In the genomic region with DNA sequence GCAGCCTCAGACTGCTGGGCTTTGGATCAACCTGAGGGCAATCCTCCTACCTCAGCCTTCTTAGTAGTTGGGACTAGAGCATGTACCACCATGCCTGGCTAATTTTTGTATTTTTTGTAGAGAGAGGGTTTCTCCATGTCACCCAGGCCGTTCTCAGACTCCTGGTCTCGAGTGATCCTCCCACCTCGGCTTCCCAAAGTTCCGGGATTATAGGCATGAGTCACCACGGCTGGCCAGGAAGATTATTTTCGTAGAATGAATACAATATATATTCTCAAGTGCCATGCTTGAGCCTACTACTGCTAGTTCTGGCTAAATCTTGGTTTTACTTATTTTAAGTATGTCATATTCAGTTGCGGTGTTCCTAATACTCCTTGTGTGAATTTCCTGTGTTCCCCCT, we compare ENCODE assay signal across 23 cellular contexts.
"Had no signal": no experiment of that assay in that cellular context is flagged by ENCODE, and none has a peak within 500 bp of the region (broad histone marks: within the 10 kb centered on the region; RNA-seq: fewer than 3 reads in every experiment).

No MANE protein-coding gene starts in this region.

- H3K27ac ChIP-seq: body of pancreas, coronary artery, gastrocnemius medialis, heart right ventricle, parathyroid adenoma, upper lobe of left lung had no signal

- H3K27ac Mint-ChIP-seq: activated CD4-positive, alpha-beta T cell treated with anti-CD3 and anti-CD28 coated beads, Interleukin-2, amount 10 ng/mL, durations not matched to agents 24 days and 14 days; activated CD8-positive, alpha-beta T cell treated with anti-CD3 and anti-CD28 coated beads, Interleukin-2, amount 10 ng/mL, durations not matched to agents 7 days and 5 days; activated naive CD4-positive, alpha-beta T cell treated with anti-CD3 and anti-CD28 coated beads, Interleukin-2, amount 50 U/mL, for 72 hours; effector memory CD8-positive, alpha-beta T cell; naive thymus-derived CD4-positive, alpha-beta T cell had no signal

- H3K27me3 ChIP-seq: body of pancreas, gastrocnemius medialis, heart right ventricle, upper lobe of left lung had no signal

- ATAC-seq: activated CD8-positive, alpha-beta T cell treated with anti-CD3 and anti-CD28 coated beads, Interleukin-2, amount 10 ng/mL, durations not matched to agents 7 days and 5 days; activated naive CD4-positive, alpha-beta T cell treated with anti-CD3 and anti-CD28 coated beads, Interleukin-2, amount 50 U/mL, for 72 hours; body of pancreas; effector memory CD8-positive, alpha-beta T cell; gastrocnemius medialis; heart right ventricle; mucosa of descending colon; naive thymus-derived CD4-positive, alpha-beta T cell had no signal

- H3K79me2 ChIP-seq: parathyroid adenoma had no signal

- H3K36me3 Mint-ChIP-seq: activated naive CD4-positive, alpha-beta T cell treated with anti-CD3 and anti-CD28 coated beads, Interleukin-2, amount 50 U/mL, for 72 hours; naive thymus-derived CD4-positive, alpha-beta T cell had no signal

- DNase-seq: activated CD4-positive, alpha-beta T cell treated with anti-CD3 and anti-CD28 coated beads, Interleukin-2, amount 10 ng/mL, durations not matched to agents 24 days and 14 days; activated CD4-positive, CD25-positive, alpha-beta regulatory T cell; activated CD8-positive, alpha-beta memory T cell treated with anti-CD3 and anti-CD28 coated beads, Interleukin-2, amount 50 U/mL, for 4 hours; activated CD8-positive, alpha-beta T cell treated with anti-CD3 and anti-CD28 coated beads, Interleukin-2, amount 10 ng/mL, durations not matched to agents 7 days and 5 days; activated effector memory CD4-positive, alpha-beta T cell treated with anti-CD3 and anti-CD28 coated beads, Interleukin-2, amount 50 U/mL, for 16 hours; activated T-cell treated with anti-CD3 and anti-CD28 coated beads, Interleukin-2, amount 50 U/mL, for 48 hours; amniotic stem cell; body of pancreas; central memory CD4-positive, alpha-beta T cell; effector memory CD8-positive, alpha-beta T cell; gastrocnemius medialis; heart right ventricle; mucosa of descending colon; naive thymus-derived CD4-positive, alpha-beta T cell; stimulated activated CD4-positive, alpha-beta T cell treated with anti-CD3 and anti-CD28 coated beads, Interleukin-4, amount 100 ng/mL, for 4 hours; stimulated activated CD8-positive, alpha-beta memory T cell treated with anti-CD3 and anti-CD28 coated beads, Interleukin-4, amount 100 ng/mL, for 48 hours; stimulated activated naive CD4-positive, alpha-beta T cell treated with Interleukin-2 at 50 U/mL for 16 hours; substantia nigra; SW 1271; upper lobe of left lung had no signal

- H3K9ac ChIP-seq: parathyroid adenoma had no signal

- H3K9me3 ChIP-seq: body of pancreas, gastrocnemius medialis, heart right ventricle, mucosa of descending colon, upper lobe of left lung had no signal

- H3K9me3 Mint-ChIP-seq: activated CD4-positive, alpha-beta T cell treated with anti-CD3 and anti-CD28 coated beads, Interleukin-2, amount 10 ng/mL, durations not matched to agents 24 days and 14 days; activated naive CD4-positive, alpha-beta T cell treated with anti-CD3 and anti-CD28 coated beads, Interleukin-2, amount 50 U/mL, for 72 hours; effector memory CD8-positive, alpha-beta T cell; naive thymus-derived CD4-positive, alpha-beta T cell had no signal

- H3K4me3 ChIP-seq: body of pancreas, coronary artery, gastrocnemius medialis, heart right ventricle, mucosa of descending colon, upper lobe of left lung had no signal

- H3K36me3 ChIP-seq: gastrocnemius medialis, heart right ventricle, upper lobe of left lung had no signal

- H3K4me3 Mint-ChIP-seq: activated CD4-positive, alpha-beta T cell treated with anti-CD3 and anti-CD28 coated beads, Interleukin-2, amount 10 ng/mL, durations not matched to agents 24 days and 14 days; activated CD8-positive, alpha-beta T cell treated with anti-CD3 and anti-CD28 coated beads, Interleukin-2, amount 10 ng/mL, durations not matched to agents 7 days and 5 days; effector memory CD8-positive, alpha-beta T cell; naive thymus-derived CD4-positive, alpha-beta T cell had no signal

- H2AFZ ChIP-seq: parathyroid adenoma had no signal
